ENCODE assay signal across 10 cellular contexts in the genomic region with DNA sequence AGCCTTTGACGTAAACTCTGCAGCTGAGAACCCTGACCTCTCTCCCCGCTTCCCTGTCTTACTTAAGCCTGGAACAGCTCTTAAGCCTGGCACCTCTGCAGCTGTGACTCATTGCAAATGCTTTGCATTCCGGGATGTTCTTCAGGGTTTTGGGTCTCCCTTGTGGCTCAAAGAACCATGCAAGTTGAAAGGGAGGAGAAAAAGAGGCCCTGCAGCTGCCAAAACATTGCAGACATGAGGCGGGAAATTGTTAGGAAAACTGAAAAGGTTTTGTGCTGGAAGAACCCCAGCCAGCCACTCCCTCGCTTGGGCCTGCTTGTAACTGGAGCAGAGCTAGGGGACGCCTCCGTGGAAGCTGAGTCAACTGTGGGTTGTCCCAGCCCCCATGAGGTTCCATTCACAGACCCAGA.
DNase-seq lines count a peak whose midpoint lies in the region; ATAC-seq and TF ChIP-seq lines count a peak whose summit lies in the region.
"Had no signal": no experiment of that assay in that cellular context is flagged by ENCODE, and none has a peak within 500 bp of the region (broad histone marks: within the 10 kb centered on the region; RNA-seq: fewer than 3 reads in every experiment).

No MANE protein-coding gene starts in this region.

- peaks cover 7% of the 10 kb centered on the region for H3K27me3 Mint-ChIP-seq in T-helper 2 cell treated with Interferon-gamma antibody and Interleukin-4, amounts not matched to agents 5 μg/mL and 100 μg/mL, for 36 hours (ENCODE audit: low read depth)

- TF ChIP-seq CTCF in PC-9 (conservative IDR thresholded peaks at IDR 0.05): no peak
- TF ChIP-seq CTCF in esophagus muscularis mucosa (IDR thresholded peaks at IDR 0.05): no peak
- TF ChIP-seq CTCF in mucosa of descending colon (IDR thresholded peaks at IDR 0.05): no peak

- no peaks in the 10 kb centered on the region for H3K27me3 ChIP-seq in PC-9 (ENCODE audit: insufficient read depth, low read depth)
- H3K27me3 ChIP-seq in esophagus muscularis mucosa: no peaks in the 10 kb centered on the region
- no peaks in the 10 kb centered on the region for H3K27me3 ChIP-seq in HAP-1 (ENCODE audit: low read depth)
- H3K27me3 ChIP-seq: BLaER1 had no signal

- H3K4me3 ChIP-seq in PC-9 (no peak overlapping the region), esophagus muscularis mucosa (no peak overlapping the region), mucosa of descending colon (no peak overlapping the region), HAP-1 (no peak overlapping the region)
- H3K4me3 ChIP-seq: BLaER1 had no signal

- no peaks in the 10 kb centered on the region for H4K20me1 ChIP-seq in PC-9 (ENCODE audit: insufficient read depth)
- H4K20me1 ChIP-seq: BLaER1 had no signal

- H3K9me2 ChIP-seq in PC-9 (ENCODE audit: insufficient read depth): no peaks in the 10 kb centered on the region

- no TSS peak for BruUV-seq in PC-9 (replicated peaks; lab: Mats Ljungman, UMichigan)

- no peaks in the 10 kb centered on the region for H3K36me3 Mint-ChIP-seq in T-helper 2 cell treated with Interferon-gamma antibody and Interleukin-4, amounts not matched to agents 5 μg/mL and 100 μg/mL, for 36 hours (ENCODE audit: low read depth)
- H3K36me3 Mint-ChIP-seq: activated CD4-positive, alpha-beta memory T cell treated with anti-CD3 and anti-CD28 coated beads for 36 hours had no signal

- no peak for TF ChIP-seq POLR2A in esophagus muscularis mucosa (IDR thresholded peaks at IDR 0.05; ENCODE audit: low read depth)

- no peaks in the 10 kb centered on the region for H3K36me3 ChIP-seq in PC-9 (ENCODE audit: low read depth)
- no peaks in the 10 kb centered on the region for H3K36me3 ChIP-seq in esophagus muscularis mucosa
- no peaks in the 10 kb centered on the region for H3K36me3 ChIP-seq in mucosa of descending colon (ENCODE audit: low read depth)
- H3K36me3 ChIP-seq in HAP-1 (replicated peaks): no peaks in the 10 kb centered on the region
- H3K36me3 ChIP-seq: BLaER1 had no signal

- TF ChIP-seq EP300 in esophagus muscularis mucosa (IDR thresholded peaks at IDR 0.05): peak; percentile 6

- no peak overlapping the region for H2AFZ ChIP-seq in PC-9

- H3F3A ChIP-seq in PC-9 (ENCODE audit: insufficient read depth, low read depth): no peaks in the 10 kb centered on the region

- peak; percentile 61 for ATAC-seq in mucosa of descending colon

- in situ Hi-C loops in HAP-1 (cut with MboI; ENCODE audit: low sequenced_read_pairs): no loop called here

- H3K27ac Mint-ChIP-seq in T-helper 2 cell treated with Interferon-gamma antibody and Interleukin-4, amounts not matched to agents 5 μg/mL and 100 μg/mL, for 36 hours: no peak overlapping the region
- H3K27ac Mint-ChIP-seq: activated CD4-positive, alpha-beta memory T cell treated with anti-CD3 and anti-CD28 coated beads for 36 hours had no signal

- H3K4me1 ChIP-seq in PC-9 (replicated peaks; ENCODE audit: insufficient read depth): no peaks in the 10 kb centered on the region
- H3K4me1 ChIP-seq in esophagus muscularis mucosa: peaks cover 7 to 22% (median 20%) of the 10 kb centered on the region in 4 donors
- no peaks in the 10 kb centered on the region for H3K4me1 ChIP-seq in mucosa of descending colon (ENCODE audit: low read depth)
- peaks cover 11% of the 10 kb centered on the region for H3K4me1 ChIP-seq in HAP-1
- H3K4me1 ChIP-seq: BLaER1 had no signal

- H3K4me1 Mint-ChIP-seq in T-helper 2 cell treated with Interferon-gamma antibody and Interleukin-4, amounts not matched to agents 5 μg/mL and 100 μg/mL, for 36 hours (ENCODE audit: low read depth): no peaks in the 10 kb centered on the region

- intact Hi-C loops in PC-9 (cut with micrococcal nuclease; ENCODE audit: unreplicated experiment): no loop called here
- intact Hi-C loops in esophagus muscularis mucosa (cut with DNase I): loop anchor here (5.0 kb wide), 1 partner anchor 41 kb away; no protein-coding TSS in a partner anchor
- intact Hi-C loops in mucosa of descending colon (cut with DNase I, micrococcal nuclease): no loop called here

- H3K27ac ChIP-seq in PC-9 (no peak overlapping the region), esophagus muscularis mucosa (replicated peaks in 1 of 4) (peak overlapping the region; percentile 68 to 78 (median 72))
- H3K27ac ChIP-seq: BLaER1 had no signal

- no peaks in the 10 kb centered on the region for H3K9me3 Mint-ChIP-seq in T-helper 2 cell treated with Interferon-gamma antibody and Interleukin-4, amounts not matched to agents 5 μg/mL and 100 μg/mL, for 36 hours
- H3K9me3 Mint-ChIP-seq: activated CD4-positive, alpha-beta memory T cell treated with anti-CD3 and anti-CD28 coated beads for 36 hours had no signal

- 39% methylated on average over 4 of the region's 7 CpGs for WGBS in esophagus muscularis mucosa

- no peaks in the 10 kb centered on the region for H3K79me2 ChIP-seq in PC-9 (ENCODE audit: low read depth)

- H3K9me3 ChIP-seq in PC-9 (ENCODE audit: insufficient read depth, low read depth): no peaks in the 10 kb centered on the region
- H3K9me3 ChIP-seq in esophagus muscularis mucosa: no peaks in the 10 kb centered on the region
- no peaks in the 10 kb centered on the region for H3K9me3 ChIP-seq in mucosa of descending colon
- no peaks in the 10 kb centered on the region for H3K9me3 ChIP-seq in HAP-1

- POLR2A ChIA-PET in PC-9 (lab: Charles Lee; ENCODE audit: unreplicated experiment): no interaction called here

- CTCF ChIA-PET in PC-9 (lab: Charles Lee): no interaction called here

- H3K4me3 Mint-ChIP-seq in T-helper 2 cell treated with Interferon-gamma antibody and Interleukin-4, amounts not matched to agents 5 μg/mL and 100 μg/mL, for 36 hours: no peak overlapping the region
- H3K4me3 Mint-ChIP-seq: activated CD4-positive, alpha-beta memory T cell treated with anti-CD3 and anti-CD28 coated beads for 36 hours had no signal

- DNase-seq in A172 (ENCODE audit: low spot score) (peak; percentile 80), PC-9 (peak; percentile 43 to 67), esophagus muscularis mucosa (ENCODE audit: extremely low spot score) (peak; percentile 95), mucosa of descending colon (peak in 2 of 3 donors; percentile 32 to 67), DMS153 treated with DMSO at 0.1 percent for 48 hours (lab: John Stamatoyannopoulos, UW; ENCODE audit: unreplicated experiment) (no peak), HAP-1 (ENCODE audit: low spot score in 2 of 2) (no peak), NCI-H1694 (lab: John Stamatoyannopoulos, UW) (no peak)
- no peak for DNase-seq in T-helper 2 cell treated with Interferon-gamma antibody and Interleukin-4, amounts not matched to agents 5 μg/mL and 100 μg/mL, for 36 hours (ENCODE audit: low spot score)
- DNase-seq: activated CD4-positive, alpha-beta memory T cell treated with anti-CD3 and anti-CD28 coated beads for 36 hours had no signal

- H3K4me2 ChIP-seq in PC-9: no peak overlapping the region
- H3K4me2 ChIP-seq: BLaER1 had no signal

Comparison
In these comparisons a context has a peak if more than half of its experiments do, and no peak if none do; other contexts are left out.
1. DNase-seq: peak in A172 (single experiment), PC-9 (2 of 2), esophagus muscularis mucosa (single experiment) and mucosa of descending colon (2 of 3); none in DMS153 treated with DMSO at 0.1 percent for 48 hours (single experiment), HAP-1 (0 of 2), T-helper 2 cell treated with Interferon-gamma antibody and Interleukin-4, amounts not matched to agents 5 μg/mL and 100 μg/mL, for 36 hours (single experiment) and NCI-H1694 (single experiment).